ENCODE assay signal across 29 cellular contexts in genomic region chr9:131140112-131140511, GRCh38.
"Had no signal": no experiment of that assay in that cellular context is flagged by ENCODE, and none has a peak within 500 bp of the region (broad histone marks: within the 10 kb centered on the region; RNA-seq: fewer than 3 reads in every experiment).

No MANE protein-coding gene starts in this region.

- ATAC-seq: activated naive CD4-positive, alpha-beta T cell treated with anti-CD3 and anti-CD28 coated beads, Interleukin-2, amount 50 U/mL, for 72 hours; activated T-cell treated with anti-CD3 and anti-CD28 coated beads, Interleukin-2, amount 50 U/mL, for 72 hours; esophagus mucosa; WTC11 had no signal

- H3K27ac Mint-ChIP-seq: activated CD4-positive, alpha-beta memory T cell treated with anti-CD3 and anti-CD28 coated beads, Interleukin-2, amount 10 ng/mL, durations not matched to agents 7 days and 5 days; activated CD4-positive, alpha-beta T cell treated with anti-CD3 and anti-CD28 coated beads, Interleukin-2, amount 10 ng/mL, durations not matched to agents 7 days and 5 days; activated naive CD4-positive, alpha-beta T cell treated with anti-CD3 and anti-CD28 coated beads, Interleukin-2, amount 10 ng/mL, durations not matched to agents 7 days and 5 days; activated naive CD4-positive, alpha-beta T cell treated with anti-CD3 and anti-CD28 coated beads, Interleukin-2, amount 50 U/mL, for 72 hours; activated naive CD8-positive, alpha-beta T cell treated with anti-CD3 and anti-CD28 coated beads, Interleukin-2, amount 10 ng/mL, durations not matched to agents 7 days and 5 days; activated T-cell treated with anti-CD3 and anti-CD28 coated beads, Interleukin-2, amount 50 U/mL, for 24 hours; activated T-cell treated with anti-CD3 and anti-CD28 coated beads, Interleukin-2, amount 50 U/mL, for 72 hours; brain; dendritic cell treated with granulocyte-macrophage colony-stimulating factor and Interleukin-4, amounts not matched to agents 40 ng/mL and 50 ng/mL, for 4 days; endodermal cell; WTC11 had no signal

- H3K4me1 ChIP-seq: ascending aorta had no signal

- DNase-seq: activated CD4-positive, alpha-beta memory T cell treated with anti-CD3 and anti-CD28 coated beads, Interleukin-2, amount 10 ng/mL, durations not matched to agents 7 days and 5 days; activated CD4-positive, alpha-beta T cell treated with anti-CD3 and anti-CD28 coated beads for 1 hour; activated CD4-positive, alpha-beta T cell treated with anti-CD3 and anti-CD28 coated beads for 4 hours; activated CD4-positive, alpha-beta T cell treated with anti-CD3 and anti-CD28 coated beads, Interleukin-2, amount 10 ng/mL, durations not matched to agents 7 days and 5 days; activated CD4-positive, alpha-beta T cell treated with anti-CD3 and anti-CD28 coated beads, Interleukin-2, amount 50 U/mL, for 4 hours; activated CD8-positive, alpha-beta memory T cell treated with anti-CD3 and anti-CD28 coated beads, Interleukin-2, amount 50 U/mL, for 48 hours; activated gamma-delta T cell; activated naive CD4-positive, alpha-beta T cell; activated naive CD4-positive, alpha-beta T cell treated with anti-CD3 and anti-CD28 coated beads, Interleukin-2, amount 10 ng/mL, durations not matched to agents 7 days and 5 days; activated naive CD8-positive, alpha-beta T cell treated with anti-CD3 and anti-CD28 coated beads, Interleukin-2, amount 10 ng/mL, durations not matched to agents 7 days and 5 days; activated T-cell treated with anti-CD3 and anti-CD28 coated beads for 4 hours; activated T-cell treated with anti-CD3 and anti-CD28 coated beads, Interleukin-2, amount 50 U/mL, for 24 hours; activated T-cell treated with anti-CD3 and anti-CD28 coated beads, Interleukin-2, amount 50 U/mL, for 72 hours; dorsolateral prefrontal cortex; effector memory CD4-positive, alpha-beta T cell; endodermal cell; foreskin fibroblast; head of caudate nucleus; T-helper 2 cell had no signal

- FAIRE-seq: bronchial epithelial cell, frontal cortex had no signal

- H3K27me3 Mint-ChIP-seq: activated CD4-positive, alpha-beta memory T cell treated with anti-CD3 and anti-CD28 coated beads, Interleukin-2, amount 10 ng/mL, durations not matched to agents 7 days and 5 days; activated CD4-positive, alpha-beta T cell treated with anti-CD3 and anti-CD28 coated beads, Interleukin-2, amount 10 ng/mL, durations not matched to agents 7 days and 5 days; activated naive CD4-positive, alpha-beta T cell treated with anti-CD3 and anti-CD28 coated beads, Interleukin-2, amount 10 ng/mL, durations not matched to agents 7 days and 5 days; activated naive CD8-positive, alpha-beta T cell treated with anti-CD3 and anti-CD28 coated beads, Interleukin-2, amount 10 ng/mL, durations not matched to agents 7 days and 5 days; activated T-cell treated with anti-CD3 and anti-CD28 coated beads, Interleukin-2, amount 50 U/mL, for 24 hours; central memory CD8-positive, alpha-beta T cell; dendritic cell treated with granulocyte-macrophage colony-stimulating factor and Interleukin-4, amounts not matched to agents 40 ng/mL and 50 ng/mL, for 4 days had no signal

- H3K9me3 ChIP-seq: ascending aorta had no signal

- H3K9me3 Mint-ChIP-seq: activated CD4-positive, alpha-beta memory T cell treated with anti-CD3 and anti-CD28 coated beads, Interleukin-2, amount 10 ng/mL, durations not matched to agents 7 days and 5 days; activated CD4-positive, alpha-beta T cell treated with anti-CD3 and anti-CD28 coated beads, Interleukin-2, amount 10 ng/mL, durations not matched to agents 7 days and 5 days; activated naive CD4-positive, alpha-beta T cell treated with anti-CD3 and anti-CD28 coated beads, Interleukin-2, amount 10 ng/mL, durations not matched to agents 7 days and 5 days; activated naive CD4-positive, alpha-beta T cell treated with anti-CD3 and anti-CD28 coated beads, Interleukin-2, amount 50 U/mL, for 72 hours; activated naive CD8-positive, alpha-beta T cell treated with anti-CD3 and anti-CD28 coated beads, Interleukin-2, amount 10 ng/mL, durations not matched to agents 7 days and 5 days; activated T-cell treated with anti-CD3 and anti-CD28 coated beads, Interleukin-2, amount 50 U/mL, for 24 hours; activated T-cell treated with anti-CD3 and anti-CD28 coated beads, Interleukin-2, amount 50 U/mL, for 72 hours; brain; central memory CD8-positive, alpha-beta T cell; dendritic cell treated with granulocyte-macrophage colony-stimulating factor and Interleukin-4, amounts not matched to agents 40 ng/mL and 50 ng/mL, for 4 days; endodermal cell; WTC11 had no signal

- H3K4me3 Mint-ChIP-seq: activated CD4-positive, alpha-beta memory T cell treated with anti-CD3 and anti-CD28 coated beads, Interleukin-2, amount 10 ng/mL, durations not matched to agents 7 days and 5 days; activated CD4-positive, alpha-beta T cell treated with anti-CD3 and anti-CD28 coated beads, Interleukin-2, amount 10 ng/mL, durations not matched to agents 7 days and 5 days; activated naive CD4-positive, alpha-beta T cell treated with anti-CD3 and anti-CD28 coated beads, Interleukin-2, amount 10 ng/mL, durations not matched to agents 7 days and 5 days; activated naive CD8-positive, alpha-beta T cell treated with anti-CD3 and anti-CD28 coated beads, Interleukin-2, amount 10 ng/mL, durations not matched to agents 7 days and 5 days; activated T-cell treated with anti-CD3 and anti-CD28 coated beads, Interleukin-2, amount 50 U/mL, for 24 hours; activated T-cell treated with anti-CD3 and anti-CD28 coated beads, Interleukin-2, amount 50 U/mL, for 72 hours; brain; central memory CD8-positive, alpha-beta T cell; dendritic cell treated with granulocyte-macrophage colony-stimulating factor and Interleukin-4, amounts not matched to agents 40 ng/mL and 50 ng/mL, for 4 days; endodermal cell; WTC11 had no signal

- H3K4me1 Mint-ChIP-seq: activated CD4-positive, alpha-beta memory T cell treated with anti-CD3 and anti-CD28 coated beads, Interleukin-2, amount 10 ng/mL, durations not matched to agents 7 days and 5 days; activated CD4-positive, alpha-beta T cell treated with anti-CD3 and anti-CD28 coated beads, Interleukin-2, amount 10 ng/mL, durations not matched to agents 7 days and 5 days; activated naive CD4-positive, alpha-beta T cell treated with anti-CD3 and anti-CD28 coated beads, Interleukin-2, amount 10 ng/mL, durations not matched to agents 7 days and 5 days; brain; endodermal cell; WTC11 had no signal

- H3K27me3 ChIP-seq: ascending aorta, dorsolateral prefrontal cortex had no signal

- H3K4me3 ChIP-seq: ascending aorta, coronary artery, dorsolateral prefrontal cortex had no signal

- H3K27ac ChIP-seq: ascending aorta, coronary artery, dorsolateral prefrontal cortex had no signal
